8 cellular contexts compared by ENCODE assay signal in genomic region chr15:78438595-78439285, GRCh38. TPM values are rescaled to one million over a fixed set of nuclear protein-coding genes. Genes with fewer than 3 reads are reported as not detected.
DNase-seq lines count a peak whose midpoint lies in the region; ATAC-seq and TF ChIP-seq lines count a peak whose summit lies in the region.

No MANE protein-coding gene starts in this region.

- H3K9ac ChIP-seq in endodermal cell (ENCODE audit: extremely low read depth, low read length, poor library complexity, severe bottlenecking): peak overlapping the region; percentile 99

- intact Hi-C loops in uterus (cut with DNase I; ENCODE audit: low total_unique reads): no loop called here

- no peaks in the 10 kb centered on the region for H3K4me1 ChIP-seq in endodermal cell (ENCODE audit: control insufficient read depth, insufficient read depth, low read length)
- H3K4me1 ChIP-seq in uterus: no peaks in the 10 kb centered on the region

- DNase-seq in 8988T: peak; percentile 15
- DNase-seq in GM12865 (ENCODE audit: low read depth): peak; percentile 41
- DNase-seq in HT1080 (ENCODE audit: low read depth): peak; percentile 21
- peak; percentile 36 for DNase-seq in activated CD4-positive, CD25-positive, alpha-beta regulatory T cell treated with anti-CD3 and anti-CD28 coated beads, Interleukin-2, amount 50 U/mL, for 72 hours
- peak; percentile 68 for DNase-seq in endodermal cell
- DNase-seq in naive B cell: no peak
- no peak for DNase-seq in uterus
- no peak for DNase-seq in NCI-H1930 (lab: John Stamatoyannopoulos, UW)

- H3K4me3 Mint-ChIP-seq in endodermal cell (peak overlapping the region; percentile 90), naive B cell (peak overlapping the region; percentile 90 to 99 (median 97))

- WGBS in endodermal cell (ENCODE audit: insufficient coverage in 1 of 2, insufficient read length in 1 of 2), 2 experiments: 0 to 1% methylated on average over 18 to 21 of the region's 24 CpGs

- TF ChIP-seq CTCF in GM12865 (IDR thresholded peaks at IDR 0.05; ENCODE audit: insufficient read depth, low read depth, low read length, missing control alignments) (peak; percentile 6), endodermal cell (conservative IDR thresholded peaks at IDR 0.05) (peak; percentile 67), uterus (IDR thresholded peaks at IDR 0.05) (no peak)

- H3K27ac Mint-ChIP-seq in endodermal cell (peak overlapping the region; percentile 97), naive B cell (peak overlapping the region; percentile 84 to 97 (median 92))

- H3K36me3 Mint-ChIP-seq in endodermal cell (ENCODE audit: low read depth) (peaks cover 36% of the 10 kb centered on the region), naive B cell (peaks cover 0 to 9% of the 10 kb centered on the region in 2 donors)

- peak overlapping the region; percentile 97 for H3K27ac ChIP-seq in endodermal cell (ENCODE audit: low read depth, low read length)
- peak overlapping the region; percentile 94 to 95 for H3K27ac ChIP-seq in uterus

- H3K4me1 Mint-ChIP-seq in endodermal cell (peaks cover 4% of the 10 kb centered on the region), naive B cell (peaks cover 27 to 44% (median 32%) of the 10 kb centered on the region in 3 donors)

- H3K9me3 Mint-ChIP-seq in endodermal cell (no peaks in the 10 kb centered on the region), naive B cell (peaks cover 0 to 5% (median 0%) of the 10 kb centered on the region in 7 donors)

- H3K4me3 ChIP-seq in GM12865 (ENCODE audit: low read depth, low read length): peak overlapping the region; percentile 83
- peak overlapping the region; percentile 90 for H3K4me3 ChIP-seq in endodermal cell (ENCODE audit: low read length)
- peak overlapping the region; percentile 94 to 95 for H3K4me3 ChIP-seq in uterus

- H3K27me3 ChIP-seq in endodermal cell (ENCODE audit: control insufficient read depth, insufficient read depth, low read length, poor library complexity, severe bottlenecking) (no peaks in the 10 kb centered on the region), uterus (no peaks in the 10 kb centered on the region)

- no peak for TF ChIP-seq POLR2A in uterus (IDR thresholded peaks at IDR 0.05)

- no peak for ATAC-seq in naive B cell (ENCODE audit: low read depth in 2 of 2)

- H3K9me3 ChIP-seq in endodermal cell (ENCODE audit: control insufficient read depth, low read length): no peaks in the 10 kb centered on the region
- H3K9me3 ChIP-seq in uterus: no peaks in the 10 kb centered on the region

- H3K27me3 Mint-ChIP-seq in endodermal cell (ENCODE audit: insufficient read depth): no peaks in the 10 kb centered on the region
- peaks cover 0 to 4% (median 0%) of the 10 kb centered on the region in 3 donors for H3K27me3 Mint-ChIP-seq in naive B cell

- peaks cover 42% of the 10 kb centered on the region for H3K36me3 ChIP-seq in endodermal cell (ENCODE audit: control insufficient read depth, insufficient read depth, low read length)
- H3K36me3 ChIP-seq in uterus: no peaks in the 10 kb centered on the region

RNA-seq across cellular contexts. Expression of gene IREB2, which starts 0.7 kb away (rescaled TPM):
- total RNA-seq in HT1080 (2014; rRNA removed; shearing (Covaris generic)): 9.3 and 14.5 TPM in 2 replicates
- 19.2 and 28.8 TPM in 2 replicates for polyA plus RNA-seq in HT1080 (2015; cell fraction: cytosol; rRNA removed)
- polyA plus RNA-seq in HT1080 (2015; cell fraction: nucleus; rRNA removed): 40.9 and 41.9 TPM in 2 replicates
- total RNA-seq in endodermal cell: 10 to 100 TPM; 81.4 to 92.6 TPM
- 57.5 TPM for polyA plus RNA-seq in endodermal cell (2013, experiment 1 of 2)
- 59.7 TPM for polyA plus RNA-seq in endodermal cell (2013, experiment 2 of 2)
- polyA plus RNA-seq in naive B cell (ENCODE audit: low read depth in 6 of 6): 10 to 100 TPM; 14.6 to 19.8 (median 16.6) TPM
- total RNA-seq in uterus: 10 to 100 TPM; 15.1 to 81.7 (median 51.4) TPM

Comparison
In these comparisons a context has a peak if more than half of its experiments do, and no peak if none do; other contexts are left out.
1. DNase-seq: peak in 8988T (single experiment), GM12865 (single experiment), HT1080 (single experiment), activated CD4-positive, CD25-positive, alpha-beta regulatory T cell treated with anti-CD3 and anti-CD28 coated beads, Interleukin-2, amount 50 U/mL, for 72 hours (single experiment) and endodermal cell (single experiment); none in naive B cell (single experiment), uterus (0 of 2) and NCI-H1930 (0 of 2).
2. CTCF ChIP-seq: peak in GM12865 (single experiment) and endodermal cell (single experiment); none in uterus (0 of 4).
3. Peak in every context shown above with its lines, with median percentiles within 50 percentile points of each other: H3K4me3 ChIP-seq.